Comparison of ENCODE assay signal across 5 cellular contexts in the genomic region with DNA sequence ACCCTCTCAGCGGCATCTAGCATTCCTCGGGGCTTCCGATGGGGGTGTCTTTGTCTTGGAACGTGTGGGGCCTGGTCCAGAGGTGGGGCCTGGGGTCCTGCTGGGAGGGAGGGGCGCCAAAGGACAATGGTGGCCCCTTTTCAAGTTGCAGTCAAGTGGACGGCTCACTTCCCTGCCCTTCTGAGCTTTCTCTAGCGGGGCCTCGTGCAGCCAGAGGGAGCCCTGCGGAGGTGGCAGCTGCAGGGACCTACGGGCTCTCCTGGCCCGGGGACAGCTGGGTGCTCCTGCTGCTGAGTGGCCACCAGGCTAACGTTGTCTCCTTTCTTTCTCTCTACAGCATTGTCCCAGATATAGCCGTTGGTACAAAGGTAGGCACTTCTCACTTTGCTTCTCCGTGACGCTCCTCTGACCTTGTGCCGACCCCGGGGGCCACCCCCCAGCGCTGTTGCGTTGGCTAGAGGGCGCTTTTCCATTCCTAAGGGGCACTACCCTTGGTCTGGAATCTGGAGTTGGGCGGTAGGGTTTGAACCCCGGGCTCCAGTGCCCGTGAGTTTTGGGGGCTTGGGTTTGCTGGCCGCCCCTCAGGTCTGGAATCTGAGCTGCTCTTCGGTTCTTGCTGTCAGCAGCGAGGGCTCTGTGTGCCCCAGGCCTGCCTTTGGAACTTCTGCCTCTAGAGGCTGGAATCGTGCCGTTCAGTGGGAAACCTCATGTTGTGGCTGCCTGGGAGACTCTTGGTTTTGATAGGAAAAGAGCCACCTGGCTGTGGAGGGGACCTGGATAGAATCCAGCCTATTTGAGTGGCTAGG. TPM values are rescaled to one million over a fixed set of nuclear protein-coding genes. Genes with fewer than 3 reads are reported as not detected.
DNase-seq lines count a peak whose midpoint lies in the region; ATAC-seq and TF ChIP-seq lines count a peak whose summit lies in the region.

No MANE protein-coding gene starts in this region.

- no peak overlapping the region for H4K5ac ChIP-seq in IMR-90 (ENCODE audit: low read depth, low read length)

- DNase-seq in IMR-90 (peak; percentile 49), memory B cell (ENCODE audit: low spot score in 2 of 2) (no peak), omental fat pad (ENCODE audit: low spot score) (no peak), NCI-H187 (lab: John Stamatoyannopoulos, UW) (no peak)
- DNase-seq in activated effector memory CD4-positive, alpha-beta T cell treated with anti-CD3 and anti-CD28 coated beads, Interleukin-2, amount 50 U/mL, for 16 hours = peak; percentile 76

- H4K20me1 ChIP-seq in IMR-90 (ENCODE audit: insufficient read depth, low read length) = peaks cover 64% of the 10 kb centered on the region

- BruUV-seq in IMR-90 (replicated peaks; lab: Mats Ljungman, UMichigan) = no TSS peak

- no peaks in the 10 kb centered on the region for H3K9me3 Mint-ChIP-seq in memory B cell

- H3K4me1 ChIP-seq in IMR-90 (ENCODE audit: control insufficient read depth, insufficient read depth, low read length) = peaks cover 30% of the 10 kb centered on the region

- peak overlapping the region; percentile 98 for H3K9ac ChIP-seq in IMR-90 (ENCODE audit: low read depth, low read length)

- peaks cover 11% of the 10 kb centered on the region; the same call in 1 of the 2 replicates for H3K9me1 ChIP-seq in IMR-90 (ENCODE audit: insufficient read depth, low read length)

- H3K23ac ChIP-seq in IMR-90 (ENCODE audit: low read depth, low read length) = peak overlapping the region; percentile 48

- in situ Hi-C loops in IMR-90 (cut with MboI; ENCODE audit: low sequenced_read_pairs) = no loop called here

- H3K4me1 Mint-ChIP-seq in memory B cell = peaks cover 24% of the 10 kb centered on the region

- no peak overlapping the region for H4K91ac ChIP-seq in IMR-90 (ENCODE audit: insufficient read depth, low read depth, low read length)

- no peaks in the 10 kb centered on the region for H3K9me3 ChIP-seq in IMR-90 (ENCODE audit: control insufficient read depth, insufficient read depth, low read length)

- peak overlapping the region; percentile 44; the same call in 1 of the 2 replicates for H3K14ac ChIP-seq in IMR-90 (replicated peaks; ENCODE audit: low read depth, low read length)

- dilution Hi-C loops in IMR-90 (cut with HindIII; ENCODE audit: low sequenced_read_pairs, unreplicated experiment) = no loop called here

- POLR2A ChIA-PET in IMR-90 (lab: Charles Lee; ENCODE audit: unreplicated experiment) = no interaction called here

- intact Hi-C loops in IMR-90 (cut with micrococcal nuclease) = loop anchor here (2.0 kb wide), 1 partner anchor 28 kb away; no protein-coding TSS in a partner anchor

- CTCF ChIA-PET in IMR-90 (lab: Yijun Ruan, JAX) = no interaction called here

- H3K36me3 Mint-ChIP-seq in memory B cell = peaks cover 12% of the 10 kb centered on the region

- peak overlapping the region; percentile 86 for H3K27ac Mint-ChIP-seq in memory B cell

- no peak for ATAC-seq in IMR-90 (ENCODE audit: low read depth)
- ATAC-seq in memory B cell (ENCODE audit: low read depth) = no peak
- ATAC-seq in omental fat pad (ENCODE audit: low FRiP score) = no peak

- H3K27me3 Mint-ChIP-seq in memory B cell = no peaks in the 10 kb centered on the region

- peak overlapping the region; percentile 81 for H3K56ac ChIP-seq in IMR-90 (ENCODE audit: extremely low read depth, insufficient read depth, low read length)

- peaks cover 0 to 11% of the 10 kb centered on the region in 2 experiments; a peak in 1 of 4 replicates for H3K79me1 ChIP-seq in IMR-90 (ENCODE audit: low read depth in 1 of 2, low read length in 2 of 2)

- H2BK20ac ChIP-seq in IMR-90 (ENCODE audit: low read depth, low read length) = no peak overlapping the region

- peak overlapping the region; percentile 56 for H2AK9ac ChIP-seq in IMR-90 (replicated peaks; ENCODE audit: low read depth, low read length, poor library complexity)

- H3K4me3 ChIP-seq in IMR-90 (ENCODE audit: insufficient read depth, low read depth, low read length) = peak overlapping the region; percentile 94

- H2AK5ac ChIP-seq in IMR-90 (ENCODE audit: low read depth, low read length) = no peak overlapping the region

- peak overlapping the region; percentile 90 for H3K4me3 Mint-ChIP-seq in memory B cell

- peak overlapping the region; percentile 96 for H3K4me2 ChIP-seq in IMR-90 (ENCODE audit: low read depth, low read length)

- H3K4ac ChIP-seq in IMR-90 (ENCODE audit: low read depth, low read length) = peak overlapping the region; percentile 11; the same call in 1 of the 2 replicates

- peak overlapping the region; percentile 26 for H2AFZ ChIP-seq in IMR-90 (replicated peaks; ENCODE audit: low read length, poor library complexity)

- H2BK120ac ChIP-seq in IMR-90 (ENCODE audit: low read depth, low read length) = no peak overlapping the region

- no peaks in the 10 kb centered on the region for H3K27me3 ChIP-seq in IMR-90 (ENCODE audit: control insufficient read depth, insufficient read depth, low read length)

- TF ChIP-seq RAD21 in IMR-90 (IDR thresholded peaks at IDR 0.05; ENCODE audit: low read length) = no peak; the same call in 1 of the 2 replicates

- peak overlapping the region; percentile 85 for H3K27ac ChIP-seq in IMR-90 (ENCODE audit: insufficient read depth, low read length)

- no peak for TF ChIP-seq POLR2A in IMR-90 (IDR thresholded peaks at IDR 0.05; ENCODE audit: low read depth, low read length)

- no peak overlapping the region for H4K8ac ChIP-seq in IMR-90 (ENCODE audit: low read depth in 2 of 2, low read length in 2 of 2)

- H3K36me3 ChIP-seq in IMR-90 (ENCODE audit: control insufficient read depth, insufficient read depth, low read length) = peaks cover 38% of the 10 kb centered on the region

- H2BK15ac ChIP-seq in IMR-90 (ENCODE audit: low read depth, low read length) = no peak overlapping the region

- peak overlapping the region; percentile 48 for H2BK5ac ChIP-seq in IMR-90 (ENCODE audit: low read depth, low read length, poor library complexity, severe bottlenecking)

- H3K18ac ChIP-seq in IMR-90 (ENCODE audit: low read depth, low read length) = no peak overlapping the region

- TF ChIP-seq CTCF in IMR-90 (conservative IDR thresholded peaks at IDR 0.05; ENCODE audit: low read depth, low read length) (peak; percentile 36; the same call in 1 of the 2 replicates), omental fat pad (IDR thresholded peaks at IDR 0.05) (no peak)

- 4% methylated on average over 7 of the region's 28 CpGs; no CpG with 5 or more reads in 1 of the 2 experiments for WGBS in IMR-90 (ENCODE audit: extremely low coverage in 2 of 2, insufficient read length in 1 of 2), 2 experiments

TF ChIP-seq in IMR-90, 13 proteins besides CTCF, POLR2A, EP300 and RAD21 (continues in another document):
- TF ChIP-seq MAFK (IDR thresholded peaks at IDR 0.05; ENCODE audit: low read depth, low read length) (no peak), NFE2L2 (IDR thresholded peaks at IDR 0.05; ENCODE audit: low read depth, low read length) (no peak), FOS (IDR thresholded peaks at IDR 0.05; ENCODE audit: low read depth, low read length) (no peak), RFX5 (IDR thresholded peaks at IDR 0.05; ENCODE audit: low read depth, low read length) (no peak), RCOR1 (IDR thresholded peaks at IDR 0.05; ENCODE audit: insufficient replicate concordance, low read length) (no peak), BHLHE40 (IDR thresholded peaks at IDR 0.05; ENCODE audit: low read depth, low read length) (no peak), MAZ (IDR thresholded peaks at IDR 0.05; ENCODE audit: borderline replicate concordance, low read depth, low read length) (no peak), MXI1 (IDR thresholded peaks at IDR 0.05; ENCODE audit: borderline replicate concordance, low read depth, low read length) (no peak; the same call in 1 of the 2 replicates)
- TF ChIP-seq, protein P1, sequence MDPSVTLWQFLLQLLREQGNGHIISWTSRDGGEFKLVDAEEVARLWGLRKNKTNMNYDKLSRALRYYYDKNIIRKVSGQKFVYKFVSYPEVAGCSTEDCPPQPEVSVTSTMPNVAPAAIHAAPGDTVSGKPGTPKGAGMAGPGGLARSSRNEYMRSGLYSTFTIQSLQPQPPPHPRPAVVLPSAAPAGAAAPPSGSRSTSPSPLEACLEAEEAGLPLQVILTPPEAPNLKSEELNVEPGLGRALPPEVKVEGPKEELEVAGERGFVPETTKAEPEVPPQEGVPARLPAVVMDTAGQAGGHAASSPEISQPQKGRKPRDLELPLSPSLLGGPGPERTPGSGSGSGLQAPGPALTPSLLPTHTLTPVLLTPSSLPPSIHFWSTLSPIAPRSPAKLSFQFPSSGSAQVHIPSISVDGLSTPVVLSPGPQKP (IDR thresholded peaks at IDR 0.05; ENCODE audit: borderline replicate concordance, low read depth, low read length) = no peak

RNA-seq across cellular contexts. Expression of gene PTBP1, which starts 2.0 kb away (rescaled TPM):
- 95.5 and 146 TPM in 2 replicates for total RNA-seq in IMR-90 (2012; rRNA removed)
- polyA plus RNA-seq in IMR-90 (2012; rRNA removed) = 269 and 483 TPM in 2 replicates
- 96.3 and 257 TPM in 2 replicates for polyA plus RNA-seq in IMR-90 (2012; cell fraction: cytosol; rRNA removed)
- polyA plus RNA-seq in IMR-90 (2012; cell fraction: nucleus; rRNA removed; ENCODE audit: low replicate concordance) = 324 and 629 TPM in 2 replicates
- 100 to 1,000 TPM; 106 to 195 (median 137) TPM for total RNA-seq in omental fat pad

RNA-seq across cellular contexts. Expression of gene PLPPR3, which starts 22.5 kb away (rescaled TPM):
- total RNA-seq in IMR-90 (2012; rRNA removed) (0.36 and 0.56 TPM in 2 replicates), omental fat pad (not detected)
- 1.2 and 2.0 TPM in 2 replicates for polyA plus RNA-seq in IMR-90 (2012; rRNA removed)
- polyA plus RNA-seq in IMR-90 (2012; cell fraction: cytosol; rRNA removed) = 1.0 and 4.3 TPM in 2 replicates
- polyA plus RNA-seq in IMR-90 (2012; cell fraction: nucleus; rRNA removed; ENCODE audit: low replicate concordance) = 1.4 and 3.6 TPM in 2 replicates

RNA-seq across cellular contexts. Expression of gene AZU1, which starts 28.4 kb away (rescaled TPM):
- total RNA-seq in IMR-90 (2012; rRNA removed) = not detected in 2 replicates
- 0.12 TPM in 1 of 2 replicates, not detected in the other for polyA plus RNA-seq in IMR-90 (2012; rRNA removed)
- 0.04 TPM in 1 of 2 replicates, not detected in the other for polyA plus RNA-seq in IMR-90 (2012; cell fraction: cytosol; rRNA removed)
- 2.3 and 4.0 TPM in 2 replicates for polyA plus RNA-seq in IMR-90 (2012; cell fraction: nucleus; rRNA removed; ENCODE audit: low replicate concordance)
- total RNA-seq in omental fat pad = 1 to 10 TPM in 1 of 4 donors, not detected in 3; 1.1 TPM

RNA-seq across cellular contexts. Expression of gene PRTN3, which starts 41.5 kb away (rescaled TPM):
- total RNA-seq in IMR-90 (2012; rRNA removed) (not detected in 2 replicates), omental fat pad (not detected)
- polyA plus RNA-seq in IMR-90 (2012; rRNA removed) = not detected in 2 replicates
- polyA plus RNA-seq in IMR-90 (2012; cell fraction: cytosol; rRNA removed) = not detected in 2 replicates
- not detected in 2 replicates for polyA plus RNA-seq in IMR-90 (2012; cell fraction: nucleus; rRNA removed; ENCODE audit: low replicate concordance)

RNA-seq across cellular contexts. Expression of gene MISP, which starts 48.4 kb away (rescaled TPM):
- total RNA-seq in IMR-90 (2012; rRNA removed) (not detected in 2 replicates), omental fat pad (1 to 10 TPM in 3 of 4 donors, not detected in 1; 1.4 to 9.6 (median 3.2) TPM)
- 0.03 TPM in 1 of 2 replicates, not detected in the other for polyA plus RNA-seq in IMR-90 (2012; rRNA removed)
- 0.02 TPM in 1 of 2 replicates, not detected in the other for polyA plus RNA-seq in IMR-90 (2012; cell fraction: cytosol; rRNA removed)
- 0.11 and 0.13 TPM in 2 replicates for polyA plus RNA-seq in IMR-90 (2012; cell fraction: nucleus; rRNA removed; ENCODE audit: low replicate concordance)

Comparison
In these comparisons a context has a peak if more than half of its experiments do, and no peak if none do; other contexts are left out.
1. DNase-seq: peak in IMR-90 (single experiment) and activated effector memory CD4-positive, alpha-beta T cell treated with anti-CD3 and anti-CD28 coated beads, Interleukin-2, amount 50 U/mL, for 16 hours (single experiment); none in memory B cell (0 of 2), omental fat pad (single experiment) and NCI-H187 (0 of 2).